In the genomic region with DNA sequence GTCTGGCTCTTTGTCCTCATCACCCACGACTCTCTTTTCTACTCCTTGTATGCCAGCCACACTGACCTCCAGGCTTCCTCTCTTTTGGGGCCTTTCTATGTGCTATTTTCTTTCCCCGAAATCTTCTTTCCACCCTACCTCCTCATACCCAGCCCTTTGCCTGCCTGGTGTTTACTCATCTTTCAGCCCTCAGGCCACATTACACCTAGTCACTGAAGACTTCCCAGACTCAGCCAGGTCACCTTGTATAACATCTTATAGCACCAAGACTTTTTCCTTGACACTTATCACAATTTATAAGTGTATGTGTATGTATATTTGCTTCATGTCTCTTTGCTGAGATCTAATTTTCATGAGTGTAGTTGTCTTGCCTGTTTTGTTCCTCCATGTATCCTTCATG, we compare ENCODE assay signal across 20 cellular contexts.
"Had no signal": no experiment of that assay in that cellular context is flagged by ENCODE, and none has a peak within 500 bp of the region (broad histone marks: within the 10 kb centered on the region; RNA-seq: fewer than 3 reads in every experiment).

No MANE protein-coding gene starts in this region.

- H3K36me3 ChIP-seq: ascending aorta, brain microvascular endothelial cell, esophagus squamous epithelium, left ventricle myocardium inferior, ovary, right lobe of liver, thoracic aorta, vagina had no signal

- H3K4me1 ChIP-seq: ascending aorta, esophagus squamous epithelium, left ventricle myocardium inferior, right lobe of liver, vagina had no signal

- H3K9me3 ChIP-seq: ascending aorta, esophagus squamous epithelium, left ventricle myocardium inferior, ovary, right lobe of liver, thoracic aorta, vagina had no signal

- H3K27me3 ChIP-seq: ascending aorta, brain microvascular endothelial cell, esophagus squamous epithelium, ovary, right lobe of liver, vagina had no signal

- ATAC-seq: right lobe of liver had no signal

- H3K27ac ChIP-seq: ascending aorta, brain microvascular endothelial cell, epithelial cell of prostate, esophagus squamous epithelium, left ventricle myocardium inferior, ovary, right lobe of liver, skin epidermis, thoracic aorta, vagina had no signal

- DNase-seq: activated CD4-positive, alpha-beta T cell treated with anti-CD3 and anti-CD28 coated beads for 4 hours; activated CD4-positive, alpha-beta T cell treated with anti-CD3 and anti-CD28 coated beads, Interleukin-2, amount 50 U/mL, for 4 hours; activated effector memory CD4-positive, alpha-beta T cell treated with anti-CD3 and anti-CD28 coated beads, Interleukin-2, amount 50 U/mL, for 16 hours; activated naive CD4-positive, alpha-beta T cell treated with anti-CD3 and anti-CD28 coated beads for 36 hours; activated naive CD8-positive, alpha-beta T cell treated with anti-CD3 and anti-CD28 coated beads for 36 hours; activated T-cell treated with anti-CD3 and anti-CD28 coated beads for 4 hours; brain microvascular endothelial cell; central memory CD4-positive, alpha-beta T cell; esophagus squamous epithelium; left ventricle myocardium inferior; ovary; right lobe of liver; stimulated activated CD4-positive, alpha-beta T cell treated with anti-CD3 and anti-CD28 coated beads, Interleukin-12 subunit alpha, Interleukin-12 subunit beta, amount 100 ng/mL, for 4 hours; stimulated activated CD4-positive, alpha-beta T cell treated with anti-CD3 and anti-CD28 coated beads, Interleukin-4, amount 100 ng/mL, for 1 hour had no signal

- H3K4me3 ChIP-seq: ascending aorta, esophagus squamous epithelium, left ventricle myocardium inferior, lung, ovary, right lobe of liver, skin epidermis, thoracic aorta, vagina had no signal
